Comparison of ENCODE assay signal across 20 cellular contexts in the genomic region with DNA sequence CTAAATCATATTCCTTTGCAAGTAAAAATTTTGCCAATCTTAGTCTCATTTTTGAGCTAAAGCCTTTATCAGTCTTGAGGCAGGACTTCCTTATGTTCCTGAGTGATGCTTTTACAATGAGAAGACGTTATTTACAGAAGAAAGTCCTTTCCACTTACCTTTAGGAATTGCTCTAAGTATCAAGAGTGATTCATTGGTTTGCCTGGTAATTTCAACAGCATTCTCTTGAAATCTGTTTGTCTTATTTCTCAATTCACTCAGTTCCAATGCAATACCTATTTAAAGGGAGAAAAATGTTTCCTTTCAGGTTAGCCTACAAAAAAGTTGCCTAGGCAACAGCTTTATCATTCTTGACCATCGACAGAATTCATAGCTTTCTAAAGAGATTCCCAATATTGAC.
"Had no signal": no experiment of that assay in that cellular context is flagged by ENCODE, and none has a peak within 500 bp of the region (broad histone marks: within the 10 kb centered on the region; RNA-seq: fewer than 3 reads in every experiment).

No MANE protein-coding gene starts in this region.

- ATAC-seq: activated CD8-positive, alpha-beta memory T cell treated with anti-CD3 and anti-CD28 coated beads, Interleukin-2, amount 10 ng/mL, durations not matched to agents 7 days and 5 days; activated naive CD4-positive, alpha-beta T cell treated with anti-CD3 and anti-CD28 coated beads, Interleukin-2, amount 50 U/mL, for 72 hours; activated naive CD8-positive, alpha-beta T cell treated with anti-CD3 and anti-CD28 coated beads, Interleukin-2, amount 50 U/mL, for 24 hours; WTC11 had no signal

- DNase-seq: activated CD4-positive, alpha-beta T cell treated with anti-CD3 and anti-CD28 coated beads, Interleukin-2, amount 10 ng/mL, durations not matched to agents 24 days and 14 days; activated CD4-positive, alpha-beta T cell treated with anti-CD3 and anti-CD28 coated beads, Interleukin-2, amount 50 U/mL, for 48 hours; activated CD4-positive, CD25-positive, alpha-beta regulatory T cell treated with anti-CD3 and anti-CD28 coated beads, Interleukin-2, amount 50 U/mL, for 72 hours; activated CD8-positive, alpha-beta memory T cell treated with anti-CD3 and anti-CD28 coated beads, Interleukin-2, amount 10 ng/mL, durations not matched to agents 7 days and 5 days; activated effector memory CD4-positive, alpha-beta T cell treated with Interleukin-2 at 50 U/mL for 16 hours; activated naive CD4-positive, alpha-beta T cell treated with Interleukin-2 at 50 U/mL for 16 hours; activated naive CD8-positive, alpha-beta T cell treated with anti-CD3 and anti-CD28 coated beads, Interleukin-2, amount 50 U/mL, for 24 hours; activated T-cell treated with anti-CD3 and anti-CD28 coated beads, Interleukin-2, amount 50 U/mL, for 24 hours; brain microvascular endothelial cell; Karpas-422; MM.1S; NCI-H1105; NCI-H1436 treated with DMSO at 0.1 percent for 48 hours; NCI-H187; NCI-H2081; NCI-H510A treated with DMSO at 0.1 percent for 48 hours; NCI-H69; SHP77 treated with DMSO at 0.1 percent for 48 hours had no signal

- H3K27me3 ChIP-seq: brain microvascular endothelial cell had no signal

- H3K27ac ChIP-seq: brain microvascular endothelial cell had no signal
